1 cellular context compared by ENCODE assay signal in the genomic region with DNA sequence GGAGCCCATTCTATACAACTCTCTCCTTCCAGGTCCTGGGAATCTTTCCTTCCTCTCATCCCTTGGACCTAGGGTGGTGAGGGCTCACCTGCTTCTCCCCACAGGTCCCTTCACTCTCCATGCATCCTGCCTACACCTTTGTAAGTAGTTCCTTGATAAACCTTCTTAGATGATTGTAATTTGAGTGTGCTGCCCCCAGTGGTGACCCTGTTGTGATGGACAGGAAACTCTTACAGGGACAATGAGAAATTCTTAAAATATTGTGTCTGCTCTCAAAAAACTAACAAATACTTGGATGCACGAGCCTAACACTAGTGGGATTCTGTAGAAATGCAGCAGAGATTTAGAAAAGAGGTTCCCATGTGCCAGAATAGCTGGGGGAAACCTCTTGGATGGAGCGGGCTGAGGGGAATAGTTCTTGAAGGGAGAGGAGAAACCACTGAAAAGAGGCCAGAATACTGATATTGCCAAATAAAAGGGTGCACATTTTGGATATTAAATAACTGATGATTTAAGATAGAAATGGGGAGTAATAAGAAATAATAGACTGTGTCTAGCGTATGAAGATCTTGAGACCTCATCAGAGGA.
TF ChIP-seq lines count a peak whose summit lies in the region.

No MANE protein-coding gene starts in this region.

TF ChIP-seq in GM23338, 12 proteins besides CTCF, POLR2A, EP300 and RAD21 (continued from another document):
- no peak for TF ChIP-seq REST (IDR thresholded peaks at IDR 0.05; ENCODE audit: unreplicated experiment)
- TF ChIP-seq, protein P1, sequence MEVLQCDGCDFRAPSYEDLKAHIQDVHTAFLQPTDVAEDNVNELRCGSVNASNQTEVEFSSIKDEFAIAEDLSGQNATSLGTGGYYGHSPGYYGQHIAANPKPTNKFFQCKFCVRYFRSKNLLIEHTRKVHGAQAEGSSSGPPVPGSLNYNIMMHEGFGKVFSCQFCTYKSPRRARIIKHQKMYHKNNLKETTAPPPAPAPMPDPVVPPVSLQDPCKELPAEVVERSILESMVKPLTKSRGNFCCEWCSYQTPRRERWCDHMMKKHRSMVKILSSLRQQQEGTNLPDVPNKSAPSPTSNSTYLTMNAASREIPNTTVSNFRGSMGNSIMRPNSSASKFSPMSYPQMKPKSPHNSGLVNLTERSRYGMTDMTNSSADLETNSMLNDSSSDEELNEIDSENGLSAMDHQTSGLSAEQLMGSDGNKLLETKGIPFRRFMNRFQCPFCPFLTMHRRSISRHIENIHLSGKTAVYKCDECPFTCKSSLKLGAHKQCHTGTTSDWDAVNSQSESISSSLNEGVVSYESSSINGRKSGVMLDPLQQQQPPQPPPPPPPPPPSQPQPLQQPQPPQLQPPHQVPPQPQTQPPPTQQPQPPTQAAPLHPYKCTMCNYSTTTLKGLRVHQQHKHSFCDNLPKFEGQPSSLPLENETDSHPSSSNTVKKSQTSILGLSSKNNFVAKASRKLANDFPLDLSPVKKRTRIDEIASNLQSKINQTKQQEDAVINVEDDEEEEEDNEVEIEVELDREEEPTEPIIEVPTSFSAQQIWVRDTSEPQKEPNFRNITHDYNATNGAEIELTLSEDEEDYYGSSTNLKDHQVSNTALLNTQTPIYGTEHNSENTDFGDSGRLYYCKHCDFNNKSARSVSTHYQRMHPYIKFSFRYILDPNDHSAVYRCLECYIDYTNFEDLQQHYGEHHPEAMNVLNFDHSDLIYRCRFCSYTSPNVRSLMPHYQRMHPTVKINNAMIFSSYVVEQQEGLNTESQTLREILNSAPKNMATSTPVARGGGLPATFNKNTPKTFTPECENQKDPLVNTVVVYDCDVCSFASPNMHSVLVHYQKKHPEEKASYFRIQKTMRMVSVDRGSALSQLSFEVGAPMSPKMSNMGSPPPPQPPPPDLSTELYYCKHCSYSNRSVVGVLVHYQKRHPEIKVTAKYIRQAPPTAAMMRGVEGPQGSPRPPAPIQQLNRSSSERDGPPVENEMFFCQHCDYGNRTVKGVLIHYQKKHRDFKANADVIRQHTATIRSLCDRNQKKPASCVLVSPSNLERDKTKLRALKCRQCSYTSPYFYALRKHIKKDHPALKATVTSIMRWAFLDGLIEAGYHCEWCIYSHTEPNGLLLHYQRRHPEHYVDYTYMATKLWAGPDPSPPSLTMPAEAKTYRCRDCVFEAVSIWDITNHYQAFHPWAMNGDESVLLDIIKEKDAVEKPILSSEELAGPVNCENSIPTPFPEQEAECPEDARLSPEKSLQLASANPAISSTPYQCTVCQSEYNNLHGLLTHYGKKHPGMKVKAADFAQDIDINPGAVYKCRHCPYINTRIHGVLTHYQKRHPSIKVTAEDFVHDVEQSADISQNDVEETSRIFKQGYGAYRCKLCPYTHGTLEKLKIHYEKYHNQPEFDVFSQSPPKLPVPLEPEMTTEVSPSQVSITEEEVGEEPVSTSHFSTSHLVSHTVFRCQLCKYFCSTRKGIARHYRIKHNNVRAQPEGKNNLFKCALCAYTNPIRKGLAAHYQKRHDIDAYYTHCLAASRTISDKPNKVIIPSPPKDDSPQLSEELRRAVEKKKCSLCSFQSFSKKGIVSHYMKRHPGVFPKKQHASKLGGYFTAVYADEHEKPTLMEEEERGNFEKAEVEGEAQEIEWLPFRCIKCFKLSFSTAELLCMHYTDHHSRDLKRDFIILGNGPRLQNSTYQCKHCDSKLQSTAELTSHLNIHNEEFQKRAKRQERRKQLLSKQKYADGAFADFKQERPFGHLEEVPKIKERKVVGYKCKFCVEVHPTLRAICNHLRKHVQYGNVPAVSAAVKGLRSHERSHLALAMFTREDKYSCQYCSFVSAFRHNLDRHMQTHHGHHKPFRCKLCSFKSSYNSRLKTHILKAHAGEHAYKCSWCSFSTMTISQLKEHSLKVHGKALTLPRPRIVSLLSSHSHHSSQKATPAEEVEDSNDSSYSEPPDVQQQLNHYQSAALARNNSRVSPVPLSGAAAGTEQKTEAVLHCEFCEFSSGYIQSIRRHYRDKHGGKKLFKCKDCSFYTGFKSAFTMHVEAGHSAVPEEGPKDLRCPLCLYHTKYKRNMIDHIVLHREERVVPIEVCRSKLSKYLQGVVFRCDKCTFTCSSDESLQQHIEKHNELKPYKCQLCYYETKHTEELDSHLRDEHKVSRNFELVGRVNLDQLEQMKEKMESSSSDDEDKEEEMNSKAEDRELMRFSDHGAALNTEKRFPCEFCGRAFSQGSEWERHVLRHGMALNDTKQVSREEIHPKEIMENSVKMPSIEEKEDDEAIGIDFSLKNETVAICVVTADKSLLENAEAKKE (CRISPR knock-in tag; IDR thresholded peaks at IDR 0.05), result no peak
- no peak for TF ChIP-seq EZH2 (IDR thresholded peaks at IDR 0.05; ENCODE audit: low read depth, unreplicated experiment)
